21 cellular contexts compared by ENCODE assay signal in the genomic region with DNA sequence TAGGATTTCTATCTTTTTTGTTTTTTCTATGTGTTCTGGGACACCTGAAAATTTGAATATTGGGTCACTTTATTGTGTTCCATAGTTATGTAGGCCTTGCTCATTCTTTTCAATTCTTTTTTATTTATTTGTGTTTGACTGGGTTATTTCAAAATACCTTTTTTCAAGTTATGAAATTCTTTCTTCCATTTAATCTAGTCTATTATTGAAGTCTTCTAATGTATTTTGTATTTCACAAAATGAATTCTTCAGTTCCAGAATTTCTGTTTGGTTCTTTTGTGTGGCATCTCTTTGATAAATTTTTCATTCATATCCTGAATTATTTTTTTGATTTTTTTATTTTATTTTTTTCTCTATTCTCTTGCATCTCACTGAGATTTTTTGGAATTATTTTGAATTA.
A peak's percentile ranks its signal among the peaks of the same experiment; 100 is the strongest.
DNase-seq lines count a peak whose midpoint lies in the region; ATAC-seq, FAIRE-seq and TF ChIP-seq lines count a peak whose summit lies in the region.
"Had no signal": no experiment of that assay in that cellular context is flagged by ENCODE, and none has a peak within 500 bp of the region (broad histone marks: within the 10 kb centered on the region; RNA-seq: fewer than 3 reads in every experiment).

No MANE protein-coding gene starts in this region.

- no peaks in the 10 kb centered on the region for H3K36me3 Mint-ChIP-seq in Calu3 (ENCODE audit: insufficient read depth, unreplicated experiment)
- H3K36me3 Mint-ChIP-seq: CD4-positive, alpha-beta memory T cell had no signal

- H4K20me1 ChIP-seq in SK-N-SH (ENCODE audit: insufficient read depth) = no peaks in the 10 kb centered on the region

- no peaks in the 10 kb centered on the region for H3K79me2 ChIP-seq in SK-N-SH (ENCODE audit: insufficient read depth)

- H3K27me3 Mint-ChIP-seq in Calu3 (ENCODE audit: unreplicated experiment) = no peaks in the 10 kb centered on the region
- H3K27me3 Mint-ChIP-seq: CD4-positive, alpha-beta memory T cell had no signal

- no peak for ATAC-seq in SK-N-SH treated with all-trans-retinoic acid at 6 μM for 48 hours
- ATAC-seq: GM12878 had no signal

- H3K27me3 ChIP-seq in SK-N-SH (ENCODE audit: insufficient read depth) = no peaks in the 10 kb centered on the region

- H3K4me3 Mint-ChIP-seq in Calu3 (ENCODE audit: low read depth, unreplicated experiment) = no peak overlapping the region
- H3K4me3 Mint-ChIP-seq: CD4-positive, alpha-beta memory T cell had no signal

- no peak overlapping the region for H3K9ac ChIP-seq in SK-N-SH
- H3K9ac ChIP-seq in kidney (ENCODE audit: low read length in 2 of 2) = no peak overlapping the region
- H3K9ac ChIP-seq: GM23248 had no signal

- FAIRE-seq in endometrium (lab: Jason Lieb, UNC) = peak; percentile 57
- FAIRE-seq in kidney (lab: Jason Lieb, UNC) = peak; percentile 78
- FAIRE-seq: GM12878, GM19239, H1 had no signal

- no peaks in the 10 kb centered on the region for H3F3A ChIP-seq in SK-N-SH (replicated peaks; ENCODE audit: insufficient read depth)

- no peak overlapping the region for H3K4me3 ChIP-seq in SK-N-SH (ENCODE audit: low read depth in 2 of 2, low read length in 1 of 2)
- no peak overlapping the region for H3K4me3 ChIP-seq in kidney (ENCODE audit: low read length in 2 of 2)
- H3K4me3 ChIP-seq: GM12878, GM23248 had no signal

- TF ChIP-seq EP300 in SK-N-SH (IDR thresholded peaks at IDR 0.05; ENCODE audit: borderline replicate concordance in 1 of 2, low read depth in 1 of 2, low read length in 1 of 2) = no peak

- peaks cover 29% of the 10 kb centered on the region for H3K9me3 Mint-ChIP-seq in Calu3 (ENCODE audit: low read depth, unreplicated experiment)

- H3K27ac Mint-ChIP-seq in Calu3 (ENCODE audit: unreplicated experiment) = peak overlapping the region; percentile 9
- H3K27ac Mint-ChIP-seq: CD4-positive, alpha-beta memory T cell had no signal

- DNase-seq in SK-N-SH (no peak), Calu3 (no peak), kidney (no peak), NCI-H2107 (lab: John Stamatoyannopoulos, UW) (no peak), KG1 (lab: John Stamatoyannopoulos, UW) (no peak), dermis blood vessel endothelial cell (no peak)
- DNase-seq: 8988T; C1 segment of cervical spinal cord; CD4-positive, alpha-beta memory T cell; COR-L47; DMS153; DND-41; GDM1; GM23248; H7; HCEC 1CT had no signal

- H3K9me3 ChIP-seq in SK-N-SH (no peaks in the 10 kb centered on the region), kidney (ENCODE audit: control insufficient read depth in 1 of 2, low read length in 2 of 2) (no peaks in the 10 kb centered on the region)

- peaks cover 25% of the 10 kb centered on the region for H3K4me1 Mint-ChIP-seq in Calu3 (ENCODE audit: low read depth, unreplicated experiment)
- H3K4me1 Mint-ChIP-seq: CD4-positive, alpha-beta memory T cell had no signal

- BruUV-seq in Calu3 (replicated peaks; lab: Mats Ljungman, UMichigan) = no TSS peak

- H3K27ac ChIP-seq in SK-N-SH (ENCODE audit: low read depth in 2 of 2, low read length in 1 of 2) (no peak overlapping the region), kidney (ENCODE audit: low read depth in 2 of 2, low read length in 2 of 2) (no peak overlapping the region)
- H3K27ac ChIP-seq: GM23248 had no signal

- intact Hi-C loops in Calu3 (cut with micrococcal nuclease; ENCODE audit: unreplicated experiment) (no loop called here), kidney (cut with DNase I) (no loop called here)

- no peak for TF ChIP-seq RAD21 in SK-N-SH (IDR thresholded peaks at IDR 0.05; ENCODE audit: low read length)

- TF ChIP-seq CTCF in SK-N-SH (IDR thresholded peaks at IDR 0.05) (no peak), Calu3 (IDR thresholded peaks at IDR 0.05; ENCODE audit: unreplicated experiment) (no peak), kidney (IDR thresholded peaks at IDR 0.05; ENCODE audit: borderline replicate concordance, extremely low read depth, insufficient read depth) (no peak)

- no peaks in the 10 kb centered on the region for H3K9me2 ChIP-seq in SK-N-SH

- H3K4me2 ChIP-seq in SK-N-SH = no peak overlapping the region

- no peak overlapping the region for H2AFZ ChIP-seq in SK-N-SH (ENCODE audit: low read depth)
- H2AFZ ChIP-seq: GM23248 had no signal

- POLR2A ChIA-PET in SK-N-SH (lab: Yijun Ruan, JAX) = no interaction called here

- CTCF ChIA-PET in SK-N-SH (lab: Yijun Ruan, JAX) = no interaction called here
- CTCF ChIA-PET in Calu3 (lab: Charles Lee) = no interaction called here

- H3K4me1 ChIP-seq in SK-N-SH (ENCODE audit: control insufficient read depth in 1 of 2, insufficient read depth in 2 of 2, low read depth in 1 of 2, low read length in 1 of 2) (no peaks in the 10 kb centered on the region), kidney (ENCODE audit: control insufficient read depth in 1 of 2, insufficient read depth in 1 of 2, low read depth in 1 of 2, low read length in 2 of 2) (no peaks in the 10 kb centered on the region)

- no peaks in the 10 kb centered on the region for H3K36me3 ChIP-seq in SK-N-SH (replicated peaks in 1 of 2; ENCODE audit: control insufficient read depth in 1 of 2, insufficient read depth in 2 of 2, low read length in 1 of 2)
- H3K36me3 ChIP-seq in kidney (ENCODE audit: control insufficient read depth in 1 of 2, insufficient read depth in 2 of 2, low read length in 2 of 2) = no peaks in the 10 kb centered on the region

TF ChIP-seq in SK-N-SH treated with all-trans-retinoic acid at 6 μM for 48 hours, 23 proteins besides CTCF, POLR2A, EP300 and RAD21:
- TF ChIP-seq ZFP30 (CRISPR knock-in tag; IDR thresholded peaks at IDR 0.05) = peak; percentile 83
- TF ChIP-seq, protein P1, sequence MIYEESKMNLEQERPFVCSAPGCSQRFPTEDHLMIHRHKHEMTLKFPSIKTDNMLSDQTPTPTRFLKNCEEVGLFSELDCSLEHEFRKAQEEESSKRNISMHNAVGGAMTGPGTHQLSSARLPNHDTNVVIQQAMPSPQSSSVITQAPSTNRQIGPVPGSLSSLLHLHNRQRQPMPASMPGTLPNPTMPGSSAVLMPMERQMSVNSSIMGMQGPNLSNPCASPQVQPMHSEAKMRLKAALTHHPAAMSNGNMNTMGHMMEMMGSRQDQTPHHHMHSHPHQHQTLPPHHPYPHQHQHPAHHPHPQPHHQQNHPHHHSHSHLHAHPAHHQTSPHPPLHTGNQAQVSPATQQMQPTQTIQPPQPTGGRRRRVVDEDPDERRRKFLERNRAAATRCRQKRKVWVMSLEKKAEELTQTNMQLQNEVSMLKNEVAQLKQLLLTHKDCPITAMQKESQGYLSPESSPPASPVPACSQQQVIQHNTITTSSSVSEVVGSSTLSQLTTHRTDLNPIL (CRISPR knock-in tag; IDR thresholded peaks at IDR 0.05; ENCODE audit: low read depth) = no peak

TF ChIP-seq in SK-N-SH, 30 proteins besides CTCF, POLR2A, EP300 and RAD21:
- no peak for TF ChIP-seq RCOR1 (IDR thresholded peaks at IDR 0.05; ENCODE audit: low read length)
- TF ChIP-seq SIN3A (IDR thresholded peaks at IDR 0.05; ENCODE audit: borderline replicate concordance, low read depth, low read length) = no peak
- no peak for TF ChIP-seq EZH2phosphoT487 (IDR thresholded peaks at IDR 0.05; ENCODE audit: borderline replicate concordance, low read depth)
- TF ChIP-seq POLR2AphosphoS5 (IDR thresholded peaks at IDR 0.05; ENCODE audit: low read depth, low read length) = no peak
- TF ChIP-seq SMC3 (IDR thresholded peaks at IDR 0.05; ENCODE audit: low read depth, low read length) = no peak
- TF ChIP-seq ELF1 (IDR thresholded peaks at IDR 0.05) = no peak
- no peak for TF ChIP-seq RXRA (IDR thresholded peaks at IDR 0.05; ENCODE audit: borderline replicate concordance, low read depth)
- TF ChIP-seq, protein P2, sequence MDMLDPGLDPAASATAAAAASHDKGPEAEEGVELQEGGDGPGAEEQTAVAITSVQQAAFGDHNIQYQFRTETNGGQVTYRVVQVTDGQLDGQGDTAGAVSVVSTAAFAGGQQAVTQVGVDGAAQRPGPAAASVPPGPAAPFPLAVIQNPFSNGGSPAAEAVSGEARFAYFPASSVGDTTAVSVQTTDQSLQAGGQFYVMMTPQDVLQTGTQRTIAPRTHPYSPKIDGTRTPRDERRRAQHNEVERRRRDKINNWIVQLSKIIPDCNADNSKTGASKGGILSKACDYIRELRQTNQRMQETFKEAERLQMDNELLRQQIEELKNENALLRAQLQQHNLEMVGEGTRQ (IDR thresholded peaks at IDR 0.05; ENCODE audit: borderline replicate concordance, low read depth, low read length) = no peak
- TF ChIP-seq RFX5 (IDR thresholded peaks at IDR 0.05; ENCODE audit: low read length) = no peak
- TF ChIP-seq TEAD4 (IDR thresholded peaks at IDR 0.05; ENCODE audit: borderline replicate concordance, insufficient read depth) = no peak
- TF ChIP-seq FOXJ3 (CRISPR knock-in tag; IDR thresholded peaks at IDR 0.05) = no peak
- no peak for TF ChIP-seq NFIC (IDR thresholded peaks at IDR 0.05; ENCODE audit: borderline replicate concordance)
- TF ChIP-seq MEF2A (IDR thresholded peaks at IDR 0.05; ENCODE audit: borderline replicate concordance, low read depth) = no peak
- TF ChIP-seq GATA2 (CRISPR knock-in tag; IDR thresholded peaks at IDR 0.05) = no peak
